In the genomic region with DNA sequence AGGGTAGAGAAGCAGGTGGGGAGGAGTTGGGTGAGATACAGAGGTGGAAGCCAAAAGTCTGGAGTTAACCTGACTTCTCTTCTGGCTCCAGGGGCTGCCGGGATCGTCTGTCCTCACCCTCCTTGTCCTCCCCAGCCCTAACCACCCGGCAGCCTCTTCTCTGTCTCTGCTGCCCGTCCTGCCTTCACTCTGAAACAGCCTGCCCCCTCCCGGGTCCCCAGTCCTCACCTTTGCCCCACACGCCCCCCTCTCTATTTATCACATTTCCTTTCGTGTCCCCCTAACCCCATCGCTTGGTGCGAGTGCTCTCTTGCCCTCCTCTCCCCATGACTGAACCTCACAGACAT, we compare ENCODE assay signal across 8 cellular contexts. TPM values are rescaled to one million over a fixed set of nuclear protein-coding genes. Genes with fewer than 3 reads are reported as not detected.
DNase-seq lines count a peak whose midpoint lies in the region; ATAC-seq and TF ChIP-seq lines count a peak whose summit lies in the region.

No MANE protein-coding gene starts in this region.

- peaks cover 5% of the 10 kb centered on the region for H3K79me1 ChIP-seq in mesenchymal stem cell (replicated peaks; ENCODE audit: low read length, poor library complexity, severe bottlenecking)

- in situ Hi-C loops in G401 (cut with HindIII; ENCODE audit: low sequenced_read_pairs): no loop called here

- no peak overlapping the region for H3K27ac Mint-ChIP-seq in activated T-cell treated with anti-CD3 and anti-CD28 coated beads, Interleukin-2, amount 50 U/mL, for 24 hours
- peak overlapping the region; percentile 27 for H3K27ac Mint-ChIP-seq in chondrocyte (ENCODE audit: unreplicated experiment)

- peak overlapping the region; percentile 89 for H3K9ac ChIP-seq in mesenchymal stem cell (ENCODE audit: low read length)

- H2BK12ac ChIP-seq in mesenchymal stem cell (ENCODE audit: low read length in 2 of 2): no peak overlapping the region

- H3K23ac ChIP-seq in mesenchymal stem cell (ENCODE audit: low read length in 2 of 2): no peak overlapping the region

- H3K4ac ChIP-seq in mesenchymal stem cell (ENCODE audit: low read depth in 1 of 2, low read length in 2 of 2): peak overlapping the region in 1 of 2 experiments; percentile 7

- peaks cover 48% of the 10 kb centered on the region for H3K4me1 Mint-ChIP-seq in activated T-cell treated with anti-CD3 and anti-CD28 coated beads, Interleukin-2, amount 50 U/mL, for 24 hours (ENCODE audit: low read depth)
- peaks cover 29% of the 10 kb centered on the region for H3K4me1 Mint-ChIP-seq in chondrocyte (ENCODE audit: low read depth)

- TF ChIP-seq CTCF in chondrocyte (IDR thresholded peaks at IDR 0.05) (no peak), mucosa of descending colon (IDR thresholded peaks at IDR 0.05) (no peak)

- H3K4me3 ChIP-seq in mesenchymal stem cell (ENCODE audit: insufficient read depth in 1 of 2, low read depth in 1 of 2, low read length in 2 of 2): peak overlapping the region in 1 of 2 experiments; percentile 95
- peak overlapping the region; percentile 53 for H3K4me3 ChIP-seq in thymus (ENCODE audit: low read length)
- no peak overlapping the region for H3K4me3 ChIP-seq in mucosa of descending colon

- H3K9me3 ChIP-seq in mesenchymal stem cell (ENCODE audit: control insufficient read depth, low read length) (no peaks in the 10 kb centered on the region), thymus (ENCODE audit: control insufficient read depth) (no peaks in the 10 kb centered on the region), mucosa of descending colon (no peaks in the 10 kb centered on the region)

- peaks cover 11% of the 10 kb centered on the region for H3K4me1 ChIP-seq in mesenchymal stem cell (ENCODE audit: control insufficient read depth, insufficient read depth, low read depth, low read length)
- peaks cover 11% of the 10 kb centered on the region for H3K4me1 ChIP-seq in thymus (ENCODE audit: control insufficient read depth, insufficient read depth, low read length)
- H3K4me1 ChIP-seq in mucosa of descending colon (ENCODE audit: low read depth): peaks cover 12% of the 10 kb centered on the region

- no peak overlapping the region for H2BK5ac ChIP-seq in mesenchymal stem cell (ENCODE audit: low read depth, low read length, poor library complexity, severe bottlenecking)

- no peak for DNase-seq in activated T-cell treated with anti-CD3 and anti-CD28 coated beads, Interleukin-2, amount 50 U/mL, for 24 hours
- no peak for DNase-seq in activated T-cell treated with anti-CD3 and anti-CD28 coated beads, Interleukin-2, amount 50 U/mL, for 1 hour
- no peak for DNase-seq in chondrocyte (ENCODE audit: low spot score)
- no peak for DNase-seq in mesenchymal stem cell
- DNase-seq in mucosa of descending colon: no peak
- no peak for DNase-seq in NCI-H1417 (lab: John Stamatoyannopoulos, UW)
- no peak for DNase-seq in G401 (ENCODE audit: low spot score)

- no peak overlapping the region for H3K27ac ChIP-seq in mesenchymal stem cell (ENCODE audit: low read length, poor library complexity, severe bottlenecking)
- H3K27ac ChIP-seq in thymus (ENCODE audit: low read depth): no peak overlapping the region

- H3K14ac ChIP-seq in mesenchymal stem cell (ENCODE audit: low read length in 2 of 2): no peak overlapping the region

- WGBS in mesenchymal stem cell: 41% methylated on average over 9 of the region's 9 CpGs
- whole genome bisulfite sequencing in thymus: 20% methylated on average over 9 of the region's 9 CpGs

- no peak overlapping the region for H2AFZ ChIP-seq in mesenchymal stem cell (ENCODE audit: low read depth, low read length)

- peaks cover 7 to 28% of the 10 kb centered on the region in 2 experiments for H3K27me3 ChIP-seq in mesenchymal stem cell (ENCODE audit: control insufficient read depth in 1 of 2, insufficient read depth in 1 of 2, low read length in 2 of 2)
- peaks cover 8% of the 10 kb centered on the region for H3K27me3 ChIP-seq in thymus (ENCODE audit: control insufficient read depth, insufficient read depth)

- no peak overlapping the region for H2BK120ac ChIP-seq in mesenchymal stem cell (ENCODE audit: low read depth, low read length)

- no peak overlapping the region for H4K91ac ChIP-seq in mesenchymal stem cell (ENCODE audit: low read length)

- H3K18ac ChIP-seq in mesenchymal stem cell (ENCODE audit: low read depth in 1 of 2, low read length in 2 of 2): peak overlapping the region in 1 of 2 experiments; percentile 14

- no peaks in the 10 kb centered on the region for H3K9me3 Mint-ChIP-seq in activated T-cell treated with anti-CD3 and anti-CD28 coated beads, Interleukin-2, amount 50 U/mL, for 24 hours
- H3K9me3 Mint-ChIP-seq in chondrocyte (ENCODE audit: low read depth): no peaks in the 10 kb centered on the region

- H3K4me3 Mint-ChIP-seq in activated T-cell treated with anti-CD3 and anti-CD28 coated beads, Interleukin-2, amount 50 U/mL, for 24 hours: peak overlapping the region; percentile 65
- peak overlapping the region; percentile 88 for H3K4me3 Mint-ChIP-seq in chondrocyte (ENCODE audit: unreplicated experiment)

- peak overlapping the region; percentile 31 for H2BK15ac ChIP-seq in mesenchymal stem cell (ENCODE audit: low read depth, poor library complexity, severe bottlenecking)

- no peak overlapping the region for H2AK5ac ChIP-seq in mesenchymal stem cell (ENCODE audit: low read length, severe bottlenecking)

- H3K27me3 Mint-ChIP-seq in activated T-cell treated with anti-CD3 and anti-CD28 coated beads, Interleukin-2, amount 50 U/mL, for 24 hours: peaks cover 47% of the 10 kb centered on the region
- peaks cover 4% of the 10 kb centered on the region for H3K27me3 Mint-ChIP-seq in chondrocyte (ENCODE audit: low read depth)

- H3K36me3 ChIP-seq in mesenchymal stem cell (ENCODE audit: control insufficient read depth in 1 of 2, insufficient read depth in 2 of 2, low read depth in 1 of 2, low read length in 2 of 2) (peaks cover 27 to 29% of the 10 kb centered on the region in 2 experiments), thymus (ENCODE audit: control insufficient read depth, insufficient read depth) (peaks cover 30% of the 10 kb centered on the region), mucosa of descending colon (ENCODE audit: low read depth) (no peaks in the 10 kb centered on the region)

- intact Hi-C loops in mucosa of descending colon (cut with DNase I, micrococcal nuclease): no loop called here

- H4K8ac ChIP-seq in mesenchymal stem cell (ENCODE audit: low read length): peak overlapping the region; percentile 92

- no peak for ATAC-seq in mucosa of descending colon

- peak overlapping the region; percentile 85 for H3K4me2 ChIP-seq in mesenchymal stem cell (ENCODE audit: low read length, poor library complexity, severe bottlenecking)

- H3K36me3 Mint-ChIP-seq in activated T-cell treated with anti-CD3 and anti-CD28 coated beads, Interleukin-2, amount 50 U/mL, for 24 hours (ENCODE audit: low read depth): peaks cover 32% of the 10 kb centered on the region
- H3K36me3 Mint-ChIP-seq in chondrocyte (ENCODE audit: low read depth): peaks cover 9% of the 10 kb centered on the region

RNA-seq across cellular contexts. Expression of gene RING1, which starts 5.7 kb away (rescaled TPM):
- total RNA-seq in chondrocyte: 42.8 to 49.7 TPM (median 44.5 TPM) in 3 replicates
- polyA plus RNA-seq in mesenchymal stem cell (2013, experiment 1 of 2): 45.1 TPM
- 46.6 TPM for polyA plus RNA-seq in mesenchymal stem cell (2013, experiment 2 of 2)
- polyA plus RNA-seq in thymus: 62.6 TPM
- 10 to 100 TPM; 28.4 to 45.1 (median 30.3) TPM for total RNA-seq in mucosa of descending colon
- 51.2 and 53.3 TPM in 2 replicates for total RNA-seq in G401 (2014; rRNA removed; shearing (Covaris generic))

RNA-seq across cellular contexts. Expression of gene HSD17B8, which starts 9.5 kb away (rescaled TPM):
- 0.60 to 2.8 TPM (median 1.1 TPM) in 3 replicates for total RNA-seq in chondrocyte
- 3.9 TPM for polyA plus RNA-seq in mesenchymal stem cell (2013, experiment 1 of 2)
- polyA plus RNA-seq in mesenchymal stem cell (2013, experiment 2 of 2): 3.5 TPM
- polyA plus RNA-seq in thymus: 15.7 TPM
- 10 to 100 TPM; 12.3 to 23.2 (median 19.7) TPM for total RNA-seq in mucosa of descending colon
- total RNA-seq in G401 (2014; rRNA removed; shearing (Covaris generic)): 13.3 and 18.2 TPM in 2 replicates

RNA-seq across cellular contexts. Expression of gene SLC39A7, which starts 13.3 kb away (rescaled TPM):
- total RNA-seq in chondrocyte: 222 to 238 TPM (median 225 TPM) in 3 replicates
- polyA plus RNA-seq in mesenchymal stem cell (2013, experiment 1 of 2): 120 TPM
- 117 TPM for polyA plus RNA-seq in mesenchymal stem cell (2013, experiment 2 of 2)
- 43.0 TPM for polyA plus RNA-seq in thymus
- total RNA-seq in mucosa of descending colon: 100 to 1,000 TPM in 2 of 3 donors, 10 to 100 TPM in 1; 96.9 to 159 (median 106) TPM
- total RNA-seq in G401 (2014; rRNA removed; shearing (Covaris generic)): 102 and 108 TPM in 2 replicates

RNA-seq across cellular contexts. Expression of gene RXRB, which starts 13.5 kb away (rescaled TPM):
- total RNA-seq in chondrocyte: 45.1 to 51.5 TPM (median 46.5 TPM) in 3 replicates
- polyA plus RNA-seq in mesenchymal stem cell (2013, experiment 1 of 2): 20.3 TPM
- polyA plus RNA-seq in mesenchymal stem cell (2013, experiment 2 of 2): 20.2 TPM
- polyA plus RNA-seq in thymus: 60.7 TPM
- 10 to 100 TPM; 45.4 to 51.1 (median 51.1) TPM for total RNA-seq in mucosa of descending colon
- total RNA-seq in G401 (2014; rRNA removed; shearing (Covaris generic)): 11.5 and 18.8 TPM in 2 replicates

RNA-seq across cellular contexts. Expression of gene COL11A2, which starts 21.7 kb away (rescaled TPM):
- total RNA-seq in chondrocyte: 2.8 to 10.0 TPM (median 10.0 TPM) in 3 replicates
- polyA plus RNA-seq in mesenchymal stem cell (2013, experiment 1 of 2): 0.44 TPM
- polyA plus RNA-seq in mesenchymal stem cell (2013, experiment 2 of 2): 0.37 TPM
- 5.5 TPM for polyA plus RNA-seq in thymus
- 1 to 10 TPM in 1 of 3 donors, under 1 TPM in 2; 0.27 to 1.1 (median 0.52) TPM for total RNA-seq in mucosa of descending colon
- 7.0 and 10.4 TPM in 2 replicates for total RNA-seq in G401 (2014; rRNA removed; shearing (Covaris generic))
